In genomic region chr16:31499928-31500327, GRCh38 we compare ENCODE assay signal across 14 cellular contexts. TPM values are rescaled to one million over a fixed set of nuclear protein-coding genes. Genes with fewer than 3 reads are reported as not detected.
A peak's percentile ranks its signal among the peaks of the same experiment; 100 is the strongest.
DNase-seq lines count a peak whose midpoint lies in the region; ATAC-seq and TF ChIP-seq lines count a peak whose summit lies in the region.
"Had no signal": no experiment of that assay in that cellular context is flagged by ENCODE, and none has a peak within 500 bp of the region (broad histone marks: within the 10 kb centered on the region; RNA-seq: fewer than 3 reads in every experiment).

No MANE protein-coding gene starts in this region.

- intact Hi-C loops in posterior vena cava (cut with DNase I), result loop anchor here in 1 of 2 donors (10.0 kb wide), 1 partner anchor 1765 kb away; no protein-coding TSS in a partner anchor

- H3K27ac Mint-ChIP-seq in T-helper 2 cell treated with Interferon-gamma antibody and Interleukin-4, amounts not matched to agents 5 μg/mL and 100 μg/mL, for 36 hours, result peak overlapping the region; percentile 26
- no peak overlapping the region for H3K27ac Mint-ChIP-seq in chondrocyte (ENCODE audit: unreplicated experiment)
- no peak overlapping the region for H3K27ac Mint-ChIP-seq in activated naive CD8-positive, alpha-beta T cell treated with anti-CD3 and anti-CD28 coated beads, Interleukin-2, amount 50 U/mL, for 24 hours
- H3K27ac Mint-ChIP-seq: B cell; CD4-positive, alpha-beta T cell; CD8-positive, alpha-beta T cell had no signal

- H3K36me3 Mint-ChIP-seq in T-helper 2 cell treated with Interferon-gamma antibody and Interleukin-4, amounts not matched to agents 5 μg/mL and 100 μg/mL, for 36 hours (ENCODE audit: low read depth), result peaks cover 23% of the 10 kb centered on the region
- peaks cover 18% of the 10 kb centered on the region for H3K36me3 Mint-ChIP-seq in chondrocyte (ENCODE audit: low read depth)
- H3K36me3 Mint-ChIP-seq in activated naive CD8-positive, alpha-beta T cell treated with anti-CD3 and anti-CD28 coated beads, Interleukin-2, amount 50 U/mL, for 24 hours (ENCODE audit: low read depth), result peaks cover 8% of the 10 kb centered on the region

- ATAC-seq in activated naive CD8-positive, alpha-beta T cell treated with anti-CD3 and anti-CD28 coated beads, Interleukin-2, amount 50 U/mL, for 24 hours, result no peak
- ATAC-seq: CD8-positive, alpha-beta T cell had no signal

- no peak for DNase-seq in T-helper 2 cell treated with Interferon-gamma antibody and Interleukin-4, amounts not matched to agents 5 μg/mL and 100 μg/mL, for 36 hours (ENCODE audit: low spot score)
- DNase-seq in T-helper 2 cell (no peak), chondrocyte (ENCODE audit: low spot score) (peak; percentile 48), posterior vena cava (ENCODE audit: low spot score) (peak; percentile 52)
- DNase-seq in activated naive CD8-positive, alpha-beta T cell treated with anti-CD3 and anti-CD28 coated beads, Interleukin-2, amount 50 U/mL, for 24 hours, result no peak
- DNase-seq: AML-193; Caco-2; Calu3; CD4-positive, alpha-beta T cell; CD8-positive, alpha-beta T cell; DMS79 treated with DMSO at 0.1 percent for 48 hours; GF-D8 had no signal

- H3K4me3 Mint-ChIP-seq in T-helper 2 cell treated with Interferon-gamma antibody and Interleukin-4, amounts not matched to agents 5 μg/mL and 100 μg/mL, for 36 hours, result no peak overlapping the region
- no peak overlapping the region for H3K4me3 Mint-ChIP-seq in chondrocyte (ENCODE audit: unreplicated experiment)
- no peak overlapping the region for H3K4me3 Mint-ChIP-seq in activated naive CD8-positive, alpha-beta T cell treated with anti-CD3 and anti-CD28 coated beads, Interleukin-2, amount 50 U/mL, for 24 hours
- H3K4me3 Mint-ChIP-seq: B cell; CD4-positive, alpha-beta T cell; CD8-positive, alpha-beta T cell had no signal

- TF ChIP-seq CTCF in chondrocyte (IDR thresholded peaks at IDR 0.05), result no peak

- no peaks in the 10 kb centered on the region for H3K9me3 Mint-ChIP-seq in T-helper 2 cell treated with Interferon-gamma antibody and Interleukin-4, amounts not matched to agents 5 μg/mL and 100 μg/mL, for 36 hours
- no peaks in the 10 kb centered on the region for H3K9me3 Mint-ChIP-seq in chondrocyte (ENCODE audit: low read depth)
- no peaks in the 10 kb centered on the region for H3K9me3 Mint-ChIP-seq in activated naive CD8-positive, alpha-beta T cell treated with anti-CD3 and anti-CD28 coated beads, Interleukin-2, amount 50 U/mL, for 24 hours
- H3K9me3 Mint-ChIP-seq: CD4-positive, alpha-beta T cell; CD8-positive, alpha-beta T cell had no signal

- peaks cover 6% of the 10 kb centered on the region for H3K4me1 Mint-ChIP-seq in T-helper 2 cell treated with Interferon-gamma antibody and Interleukin-4, amounts not matched to agents 5 μg/mL and 100 μg/mL, for 36 hours (ENCODE audit: low read depth)
- peaks cover 8% of the 10 kb centered on the region for H3K4me1 Mint-ChIP-seq in chondrocyte (ENCODE audit: low read depth)
- peaks cover 3% of the 10 kb centered on the region for H3K4me1 Mint-ChIP-seq in activated naive CD8-positive, alpha-beta T cell treated with anti-CD3 and anti-CD28 coated beads, Interleukin-2, amount 50 U/mL, for 24 hours
- H3K4me1 Mint-ChIP-seq: B cell had no signal

- H3K27me3 Mint-ChIP-seq in T-helper 2 cell treated with Interferon-gamma antibody and Interleukin-4, amounts not matched to agents 5 μg/mL and 100 μg/mL, for 36 hours (ENCODE audit: low read depth), result no peaks in the 10 kb centered on the region
- H3K27me3 Mint-ChIP-seq in chondrocyte (ENCODE audit: low read depth), result no peaks in the 10 kb centered on the region
- H3K27me3 Mint-ChIP-seq in activated naive CD8-positive, alpha-beta T cell treated with anti-CD3 and anti-CD28 coated beads, Interleukin-2, amount 50 U/mL, for 24 hours, result no peaks in the 10 kb centered on the region
- H3K27me3 Mint-ChIP-seq: B cell; CD4-positive, alpha-beta T cell had no signal

RNA-seq across cellular contexts. Expression of gene RUSF1, which starts 8.3 kb away (rescaled TPM):
- total RNA-seq in chondrocyte (52.7 to 67.5 TPM (median 58.3 TPM) in 3 replicates), posterior vena cava (10 to 100 TPM; 40.5 to 46.4 TPM)

RNA-seq across cellular contexts. Expression of gene SLC5A2, which starts 17.0 kb away (rescaled TPM):
- total RNA-seq in chondrocyte (not detected in 3 replicates), posterior vena cava (under 1 TPM in 1 of 2 donors, not detected in 1; 0.33 TPM)
- total RNA-seq: A172 had no signal

RNA-seq across cellular contexts. Expression of gene AHSP, which starts 27.8 kb away (rescaled TPM):
- total RNA-seq in chondrocyte (not detected in 3 replicates), posterior vena cava (1 to 10 TPM in 1 of 2 donors, not detected in 1; 3.0 TPM)
- total RNA-seq: A172; B cell; Caco-2; Calu3; CD4-positive, alpha-beta T cell; CD8-positive, alpha-beta T cell had no signal

RNA-seq across cellular contexts. Expression of gene TGFB1I1, which starts 28.0 kb away (rescaled TPM):
- 124 to 224 TPM (median 221 TPM) in 3 replicates for total RNA-seq in chondrocyte
- total RNA-seq in posterior vena cava, result 100 to 1,000 TPM; 232 to 239 TPM

RNA-seq across cellular contexts. Expression of gene ARMC5, which starts 40.6 kb away (rescaled TPM):
- total RNA-seq in chondrocyte, result 12.2 to 13.2 TPM (median 12.4 TPM) in 3 replicates
- 1 to 10 TPM; 6.4 to 8.3 TPM for total RNA-seq in posterior vena cava

Comparison
In these comparisons a context has a peak if more than half of its experiments do, and no peak if none do; other contexts are left out.
1. DNase-seq: peak in chondrocyte (single experiment) and posterior vena cava (single experiment); none in T-helper 2 cell treated with Interferon-gamma antibody and Interleukin-4, amounts not matched to agents 5 μg/mL and 100 μg/mL, for 36 hours (single experiment), T-helper 2 cell (0 of 5) and activated naive CD8-positive, alpha-beta T cell treated with anti-CD3 and anti-CD28 coated beads, Interleukin-2, amount 50 U/mL, for 24 hours (single experiment).